Comparison of ENCODE assay signal across 8 cellular contexts in genomic region chr1:119870917-119871486, GRCh38. TPM values are rescaled to one million over a fixed set of nuclear protein-coding genes. Genes with fewer than 3 reads are reported as not detected.
DNase-seq lines count a peak whose midpoint lies in the region; ATAC-seq and TF ChIP-seq lines count a peak whose summit lies in the region.

No MANE protein-coding gene starts in this region.

- peak; percentile 96 for ATAC-seq in upper lobe of right lung
- ATAC-seq in HG02642 (IDR thresholded peaks at IDR 0.05; ENCODE audit: poor library complexity, unreplicated experiment), result no peak

- no peaks in the 10 kb centered on the region for H3K36me3 ChIP-seq in upper lobe of right lung

- peak; percentile 89 for TF ChIP-seq CTCF in upper lobe of right lung (IDR thresholded peaks at IDR 0.05)

- peaks cover 7% of the 10 kb centered on the region for H3K4me1 ChIP-seq in upper lobe of right lung

- H3K27me3 ChIP-seq in upper lobe of right lung, result no peaks in the 10 kb centered on the region

- H3K9me3 ChIP-seq in upper lobe of right lung, result no peaks in the 10 kb centered on the region

- H3K4me3 Mint-ChIP-seq in activated naive CD4-positive, alpha-beta T cell treated with anti-CD3 and anti-CD28 coated beads, Interleukin-2, amount 10 ng/mL, durations not matched to agents 7 days and 5 days, result no peak overlapping the region

- no peak overlapping the region for H3K27ac ChIP-seq in upper lobe of right lung

- peak overlapping the region; percentile 25 for H3K4me3 ChIP-seq in upper lobe of right lung

- intact Hi-C loops in head of caudate nucleus (cut with DNase I), result no loop called here
- intact Hi-C loops in upper lobe of right lung (cut with DNase I), result no loop called here

- no peaks in the 10 kb centered on the region for H3K36me3 Mint-ChIP-seq in activated naive CD4-positive, alpha-beta T cell treated with anti-CD3 and anti-CD28 coated beads, Interleukin-2, amount 10 ng/mL, durations not matched to agents 7 days and 5 days

- peaks cover 35% of the 10 kb centered on the region for H3K27me3 Mint-ChIP-seq in activated naive CD4-positive, alpha-beta T cell treated with anti-CD3 and anti-CD28 coated beads, Interleukin-2, amount 10 ng/mL, durations not matched to agents 7 days and 5 days

- DNase-seq in GF-D8 (lab: John Stamatoyannopoulos, UW) (peak; percentile 5), M059J (ENCODE audit: low read depth) (peak; percentile 76), SHP77 treated with DMSO at 0.1 percent for 48 hours (lab: John Stamatoyannopoulos, UW) (peak; percentile 42), head of caudate nucleus (peak; percentile 41 to 91 (median 81)), pons (ENCODE audit: low spot score) (peak; percentile 67), upper lobe of right lung (peak; percentile 85)
- DNase-seq in activated naive CD4-positive, alpha-beta T cell treated with anti-CD3 and anti-CD28 coated beads, Interleukin-2, amount 10 ng/mL, durations not matched to agents 7 days and 5 days, result peak; percentile 83

- no peak overlapping the region for H3K27ac Mint-ChIP-seq in activated naive CD4-positive, alpha-beta T cell treated with anti-CD3 and anti-CD28 coated beads, Interleukin-2, amount 10 ng/mL, durations not matched to agents 7 days and 5 days

- peaks cover 8% of the 10 kb centered on the region for H3K4me1 Mint-ChIP-seq in activated naive CD4-positive, alpha-beta T cell treated with anti-CD3 and anti-CD28 coated beads, Interleukin-2, amount 10 ng/mL, durations not matched to agents 7 days and 5 days

- no peaks in the 10 kb centered on the region for H3K9me3 Mint-ChIP-seq in activated naive CD4-positive, alpha-beta T cell treated with anti-CD3 and anti-CD28 coated beads, Interleukin-2, amount 10 ng/mL, durations not matched to agents 7 days and 5 days

- CTCF ChIA-PET in activated naive CD4-positive, alpha-beta T cell treated with anti-CD3 and anti-CD28 coated beads, Interleukin-2, amount 10 ng/mL, durations not matched to agents 7 days and 5 days (lab: Charles Lee), result interaction anchor here (0.7 to 4.7 kb wide), 13 partner anchors 8 to 126 kb away, joined by 3 to 24 read pairs (median 6); no protein-coding TSS in a partner anchor

RNA-seq across cellular contexts. Expression of gene ADAM30, which starts 25.3 kb away (rescaled TPM):
- not detected in 2 replicates for total RNA-seq in M059J (2014; rRNA removed; shearing (Covaris generic))
- not detected for total RNA-seq in upper lobe of right lung

RNA-seq across cellular contexts. Expression of gene REG4, which starts 59.7 kb away (rescaled TPM):
- 0.17 TPM in 1 of 2 replicates, not detected in the other for total RNA-seq in M059J (2014; rRNA removed; shearing (Covaris generic))
- total RNA-seq in upper lobe of right lung, result not detected

Comparison
In these comparisons a context has a peak if more than half of its experiments do, and no peak if none do; other contexts are left out.
1. DNase-seq: peak in every context shown above with its lines; median percentile 85 in upper lobe of right lung; 83 in activated naive CD4-positive, alpha-beta T cell treated with anti-CD3 and anti-CD28 coated beads, Interleukin-2, amount 10 ng/mL, durations not matched to agents 7 days and 5 days; 81 in head of caudate nucleus; 76 in M059J; 67 in pons; 42 in SHP77 treated with DMSO at 0.1 percent for 48 hours; 5 in GF-D8.